Comparison of ENCODE assay signal across 8 cellular contexts in genomic region chr14:31208546-31209424, GRCh38. TPM values are rescaled to one million over a fixed set of nuclear protein-coding genes. Genes with fewer than 3 reads are reported as not detected.
A peak's percentile ranks its signal among the peaks of the same experiment; 100 is the strongest.
DNase-seq lines count a peak whose midpoint lies in the region; ATAC-seq and TF ChIP-seq lines count a peak whose summit lies in the region.

No MANE protein-coding gene starts in this region.

- CTCF ChIA-PET in activated CD8-positive, alpha-beta T cell treated with anti-CD3 and anti-CD28 coated beads, Interleukin-2, amount 10 ng/mL, durations not matched to agents 7 days and 5 days (lab: Charles Lee), result interaction anchor here (0.9 to 2.4 kb wide), 12 partner anchors 19 to 245 kb away, joined by 3 to 18 read pairs (median 4); partner anchors contain the start of genes AP4S1, HEATR5A and STRN3

- peak overlapping the region; percentile 97 for H3K27ac ChIP-seq in skeletal muscle tissue (ENCODE audit: low read depth, low read length)

- H3K4me3 Mint-ChIP-seq in activated CD8-positive, alpha-beta T cell treated with anti-CD3 and anti-CD28 coated beads, Interleukin-2, amount 10 ng/mL, durations not matched to agents 7 days and 5 days, result peak overlapping the region; percentile 82

- no peaks in the 10 kb centered on the region for H3K36me3 ChIP-seq in skeletal muscle tissue (ENCODE audit: control insufficient read depth in 3 of 3, insufficient read depth in 3 of 3, low read length in 3 of 3)

- no peaks in the 10 kb centered on the region for H3K9me3 Mint-ChIP-seq in activated CD8-positive, alpha-beta T cell treated with anti-CD3 and anti-CD28 coated beads, Interleukin-2, amount 10 ng/mL, durations not matched to agents 7 days and 5 days (ENCODE audit: insufficient read depth)

- H3K36me3 Mint-ChIP-seq in activated CD8-positive, alpha-beta T cell treated with anti-CD3 and anti-CD28 coated beads, Interleukin-2, amount 10 ng/mL, durations not matched to agents 7 days and 5 days (ENCODE audit: low read depth), result peaks cover 20% of the 10 kb centered on the region

- DNase-seq in NCI-H510A treated with DMSO at 0.1 percent for 48 hours (lab: John Stamatoyannopoulos, UW) (peak; percentile 66), NCI-H510A (lab: John Stamatoyannopoulos, UW) (no peak), fibroblast of the aortic adventitia (ENCODE audit: low read depth) (no peak)
- no peak for DNase-seq in activated CD8-positive, alpha-beta T cell treated with anti-CD3 and anti-CD28 coated beads, Interleukin-2, amount 10 ng/mL, durations not matched to agents 7 days and 5 days

- H3K4me3 ChIP-seq in fibroblast of the aortic adventitia (ENCODE audit: low read depth, low read length) (peak overlapping the region; percentile 70), skeletal muscle tissue (ENCODE audit: low read length in 3 of 3) (peak overlapping the region; percentile 79 to 96 (median 96))

- H3K27ac Mint-ChIP-seq in activated CD8-positive, alpha-beta T cell treated with anti-CD3 and anti-CD28 coated beads, Interleukin-2, amount 10 ng/mL, durations not matched to agents 7 days and 5 days, result peak overlapping the region; percentile 100

- H3K27me3 ChIP-seq in skeletal muscle tissue (ENCODE audit: control insufficient read depth in 3 of 3, insufficient read depth in 3 of 3, low read length in 3 of 3), result no peaks in the 10 kb centered on the region

- TF ChIP-seq CTCF in fibroblast of the aortic adventitia (IDR thresholded peaks at IDR 0.05; ENCODE audit: insufficient read depth, low read length), result no peak

- no peaks in the 10 kb centered on the region for H3K9me3 ChIP-seq in skeletal muscle tissue (ENCODE audit: control insufficient read depth in 3 of 3, low read length in 3 of 3)

- ATAC-seq in activated CD8-positive, alpha-beta T cell treated with anti-CD3 and anti-CD28 coated beads, Interleukin-2, amount 10 ng/mL, durations not matched to agents 7 days and 5 days, result no peak
- no peak for ATAC-seq in GM18519 (IDR thresholded peaks at IDR 0.05; ENCODE audit: low FRiP score, unreplicated experiment)
- ATAC-seq in GM21737 (IDR thresholded peaks at IDR 0.05; ENCODE audit: unreplicated experiment), result no peak
- no peak for ATAC-seq in HG03159 (IDR thresholded peaks at IDR 0.05; ENCODE audit: unreplicated experiment)

- peak overlapping the region; percentile 87 to 98 (median 89) for H3K9ac ChIP-seq in skeletal muscle tissue (ENCODE audit: low read depth in 1 of 3, low read length in 3 of 3)

- no peaks in the 10 kb centered on the region for H3K27me3 Mint-ChIP-seq in activated CD8-positive, alpha-beta T cell treated with anti-CD3 and anti-CD28 coated beads, Interleukin-2, amount 10 ng/mL, durations not matched to agents 7 days and 5 days (ENCODE audit: low read depth)

- POLR2A ChIA-PET in activated CD8-positive, alpha-beta T cell treated with anti-CD3 and anti-CD28 coated beads, Interleukin-2, amount 10 ng/mL, durations not matched to agents 7 days and 5 days (lab: Charles Lee), result interaction anchor here (0.6 to 3.3 kb wide), 15 partner anchors 12 to 655 kb away, joined by 3 to 30 read pairs (median 4); partner anchors contain the start of genes AP4S1, HEATR5A, SCFD1 and STRN3

- H3K4me1 ChIP-seq in skeletal muscle tissue (ENCODE audit: control insufficient read depth in 3 of 3, insufficient read depth in 3 of 3, low read length in 3 of 3), result peaks cover 0 to 20% (median 8%) of the 10 kb centered on the region in 3 donors

- H3K4me1 Mint-ChIP-seq in activated CD8-positive, alpha-beta T cell treated with anti-CD3 and anti-CD28 coated beads, Interleukin-2, amount 10 ng/mL, durations not matched to agents 7 days and 5 days (ENCODE audit: low read depth), result peaks cover 41% of the 10 kb centered on the region

RNA-seq across cellular contexts. Expression of gene HECTD1, which starts 1.2 kb away (rescaled TPM):
- total RNA-seq in activated CD8-positive, alpha-beta T cell treated with anti-CD3 and anti-CD28 coated beads, Interleukin-2, amount 10 ng/mL, durations not matched to agents 7 days and 5 days, result 100 to 1,000 TPM in 1 of 2 experiments, 10 to 100 TPM in 1; 90.6 to 105 TPM
- total RNA-seq in fibroblast of the aortic adventitia (ENCODE audit: low replicate concordance) (266 and 380 TPM in 2 replicates), skeletal muscle tissue (234 TPM)
